Comparison of ENCODE assay signal across 12 cellular contexts in the genomic region with DNA sequence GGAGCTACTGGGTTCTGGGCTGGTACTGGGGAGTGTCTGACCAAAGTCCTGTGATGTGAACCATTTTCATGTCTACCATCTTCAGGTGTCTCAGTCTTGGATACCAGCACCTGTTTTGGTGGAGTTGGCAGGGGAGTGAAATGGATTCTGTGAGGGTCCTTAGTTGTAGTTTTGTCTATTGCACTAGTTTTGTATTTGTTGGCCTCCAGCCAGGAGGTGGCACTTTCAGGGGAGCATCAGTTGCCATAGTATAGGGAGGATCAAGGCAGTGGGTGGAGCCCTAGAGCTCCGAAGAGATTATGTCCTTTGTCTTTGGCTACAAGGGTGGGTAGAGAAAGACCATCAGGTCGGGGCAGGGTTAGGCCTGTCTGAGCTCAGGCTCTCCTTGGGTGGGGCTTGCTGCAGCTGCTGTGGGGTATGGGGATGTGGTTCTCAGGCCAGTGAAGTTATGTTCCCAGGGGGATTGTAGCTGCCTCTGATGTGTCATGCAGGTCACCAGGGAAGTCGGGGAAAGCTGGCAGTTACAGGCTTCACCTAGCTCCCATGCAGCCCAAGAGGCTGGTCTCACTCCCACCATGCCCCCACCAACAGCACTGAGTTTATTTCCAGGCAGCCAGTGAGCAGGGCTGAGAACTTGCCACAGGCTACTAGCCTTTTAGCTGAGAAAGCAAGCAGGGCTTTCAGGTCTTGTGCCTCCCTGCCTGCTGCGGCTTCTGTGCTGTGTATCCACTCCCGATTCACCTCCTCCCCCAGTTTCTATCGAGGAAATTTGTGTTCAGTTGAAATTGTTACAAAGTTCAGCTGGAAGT.
DNase-seq lines count a peak whose midpoint lies in the region; ATAC-seq, FAIRE-seq and TF ChIP-seq lines count a peak whose summit lies in the region.
"Had no signal": no experiment of that assay in that cellular context is flagged by ENCODE, and none has a peak within 500 bp of the region (broad histone marks: within the 10 kb centered on the region; RNA-seq: fewer than 3 reads in every experiment).

No MANE protein-coding gene starts in this region.

- SMC1A ChIA-PET in GM12878 (lab: Charles Lee; ENCODE audit: uncharacterized antibody, unreplicated experiment), result interaction anchor here (0.6 to 6.8 kb wide), 40 partner anchors 10 to 1101 kb away, joined by 3 to 72 read pairs (median 6); a partner anchor contains a TSS

- H3K4me3 ChIP-seq in GM12878, result peak overlapping the region; percentile 44; the same call in 1 of the 2 replicates

- H3K4me3 Mint-ChIP-seq in Calu3 (ENCODE audit: low read depth, unreplicated experiment) (no peak overlapping the region), type B pancreatic cell (no peak overlapping the region)

- peak overlapping the region; percentile 51 for H2AFZ ChIP-seq in GM12878 (ENCODE audit: control insufficient read depth, low read depth, low read length)

- TF ChIP-seq RAD21 in GM12878 (IDR thresholded peaks at IDR 0.05; ENCODE audit: insufficient read depth, low read depth, low read length), result no peak

- peaks cover 6% of the 10 kb centered on the region for H3K9me3 Mint-ChIP-seq in Calu3 (ENCODE audit: low read depth, unreplicated experiment)
- no peaks in the 10 kb centered on the region for H3K9me3 Mint-ChIP-seq in type B pancreatic cell

- intact Hi-C loops in Calu3 (cut with micrococcal nuclease; ENCODE audit: unreplicated experiment), result no loop called here
- intact Hi-C loops in GM12878 (cut with micrococcal nuclease; ENCODE audit: unreplicated experiment), result loop anchor here (1.0 to 5.0 kb wide), 2 partner anchors 35 to 70 kb away; no protein-coding TSS in a partner anchor
- intact Hi-C loops in cardiac septum (cut with DNase I), result no loop called here

- no peaks in the 10 kb centered on the region for H3K27me3 ChIP-seq in GM12878 (replicated peaks in 1 of 2; ENCODE audit: control insufficient read depth in 2 of 2, insufficient read depth in 2 of 2, low read length in 1 of 2)

- RAD21 ChIA-PET in GM12878 (lab: Charles Lee; ENCODE audit: unreplicated experiment), result interaction anchor here (0.6 to 5.3 kb wide), 33 partner anchors 10 to 1103 kb away, joined by 3 to 44 read pairs (median 6); no protein-coding TSS in a partner anchor

- no peaks in the 10 kb centered on the region for H4K20me1 ChIP-seq in GM12878 (ENCODE audit: control insufficient read depth, insufficient read depth)

- peak; percentile 37 for ATAC-seq in GM19455 (IDR thresholded peaks at IDR 0.05; ENCODE audit: unreplicated experiment)
- peak; percentile 60 for ATAC-seq in HG03342 (IDR thresholded peaks at IDR 0.05; ENCODE audit: unreplicated experiment)
- peak; percentile 73 for ATAC-seq in GM12878
- no peak for ATAC-seq in omental fat pad (ENCODE audit: low FRiP score)

- H3K27ac ChIP-seq in GM12878 (ENCODE audit: control insufficient read depth, insufficient read depth), result peak overlapping the region; percentile 91

- peaks cover 7% of the 10 kb centered on the region for H3K9me3 ChIP-seq in GM12878 (replicated peaks; ENCODE audit: control insufficient read depth, insufficient read depth, low read length)

- BruUV-seq in Calu3 (replicated peaks; lab: Mats Ljungman, UMichigan), result no TSS peak
- BruUV-seq in GM12878 (replicated peaks; lab: Mats Ljungman, UMichigan), result TSS peak; percentile 94

- TF ChIP-seq CTCF in Calu3 (IDR thresholded peaks at IDR 0.05; ENCODE audit: unreplicated experiment) (no peak), GM12878 (IDR thresholded peaks at IDR 0.05 in 2 of 3, conservative IDR thresholded peaks at IDR 0.05 in 1 of 3; ENCODE audit: control insufficient read depth in 2 of 3, extremely low read depth in 1 of 3, insufficient read depth in 1 of 3, low read depth in 3 of 3, low read length in 3 of 3) (no peak), type B pancreatic cell (conservative IDR thresholded peaks at IDR 0.05) (no peak), omental fat pad (IDR thresholded peaks at IDR 0.05) (no peak)

- H3K9ac ChIP-seq in GM12878 (ENCODE audit: control insufficient read depth, insufficient read depth, low read length), result peak overlapping the region; percentile 45

- peaks cover 32% of the 10 kb centered on the region for H3K4me1 ChIP-seq in GM12878 (ENCODE audit: control insufficient read depth, insufficient read depth, low read length)

- WGBS in GM12878 (ENCODE audit: insufficient coverage, insufficient replicate concordance, low lambda C conversion rate, missing lambda C conversion rate), result 0% methylated on average over 6 of the region's 6 CpGs

- no peaks in the 10 kb centered on the region for H3K79me2 ChIP-seq in GM12878 (ENCODE audit: control insufficient read depth, insufficient read depth, low read length)

- TF ChIP-seq EP300 in GM12878 (IDR thresholded peaks at IDR 0.05; ENCODE audit: borderline replicate concordance in 1 of 2, control insufficient read depth in 1 of 2, low read depth in 2 of 2, low read length in 2 of 2), result peak; percentile 50 to 54; a peak in 2 of 4 replicates

- FAIRE-seq in GM12878 (lab: Jason Lieb, UNC), result no peak
- FAIRE-seq: G401.6, islet of Langerhans had no signal

- no peaks in the 10 kb centered on the region for H3K36me3 ChIP-seq in GM12878 (ENCODE audit: control insufficient read depth in 2 of 2, insufficient read depth in 2 of 2, low read length in 1 of 2)

- H3K4me1 Mint-ChIP-seq in Calu3 (ENCODE audit: low read depth, unreplicated experiment) (peaks cover 19% of the 10 kb centered on the region), type B pancreatic cell (ENCODE audit: unreplicated experiment) (no peaks in the 10 kb centered on the region)

- peak overlapping the region; percentile 74 for H3K4me2 ChIP-seq in GM12878 (ENCODE audit: control insufficient read depth, insufficient read depth)

- in situ Hi-C loops in GM12878 (cut with MboI), result no loop called here

- CTCF ChIA-PET in Calu3 (lab: Charles Lee), result interaction anchor here (1.1 kb wide), 1 partner anchor 28 kb away, joined by 3 read pairs; no protein-coding TSS in a partner anchor
- CTCF ChIA-PET in GM12878 (lab: Yijun Ruan, JAX), result interaction anchor here (0.7 to 4.0 kb wide), 22 partner anchors 9 to 1188 kb away, joined by 3 to 26 read pairs (median 4); a partner anchor contains a TSS

- TF ChIP-seq POLR2A in GM12878 (IDR thresholded peaks at IDR 0.05; ENCODE audit: low read depth, low read length), result no peak

- H3K27me3 Mint-ChIP-seq in Calu3 (ENCODE audit: unreplicated experiment) (no peaks in the 10 kb centered on the region), type B pancreatic cell (peaks cover 4% of the 10 kb centered on the region)

- DNase-seq in Calu3, result no peak
- peak; percentile 90 for DNase-seq in GM12878 (ENCODE audit: low read depth, low spot score)
- DNase-seq in NCI-H2196 (lab: John Stamatoyannopoulos, UW; ENCODE audit: unreplicated experiment), result no peak
- DNase-seq in type B pancreatic cell (ENCODE audit: extremely low spot score, unreplicated experiment), result no peak
- no peak for DNase-seq in cardiac septum (ENCODE audit: low spot score)
- no peak for DNase-seq in omental fat pad (ENCODE audit: low spot score)
- DNase-seq: anterior cingulate cortex; stimulated activated CD4-positive, alpha-beta T cell treated with anti-CD3 and anti-CD28 coated beads, Interleukin-4, amount 100 ng/mL, for 4 hours had no signal

- H3K27ac Mint-ChIP-seq in Calu3 (ENCODE audit: unreplicated experiment) (peak overlapping the region; percentile 81), type B pancreatic cell (no peak overlapping the region)

- H3K36me3 Mint-ChIP-seq in Calu3 (ENCODE audit: insufficient read depth, unreplicated experiment), result no peaks in the 10 kb centered on the region
- H3K36me3 Mint-ChIP-seq in type B pancreatic cell, result no peaks in the 10 kb centered on the region

- POLR2A ChIA-PET in GM12878 (lab: Charles Lee), result interaction anchor here (0.7 to 2.2 kb wide), 8 partner anchors 11 to 289 kb away, joined by 3 to 7 read pairs (median 3); a partner anchor contains a TSS

TF ChIP-seq in GM12878, 131 proteins besides CTCF, POLR2A, EP300 and RAD21 (continues in another document):
- 0 out of 2 replicates have a peak, but pooled peaks have one; percentile 28 for TF ChIP-seq TCF3 (IDR thresholded peaks at IDR 0.05; ENCODE audit: borderline replicate concordance, insufficient read depth, low read depth, low read length)
- TF ChIP-seq, protein P1, sequence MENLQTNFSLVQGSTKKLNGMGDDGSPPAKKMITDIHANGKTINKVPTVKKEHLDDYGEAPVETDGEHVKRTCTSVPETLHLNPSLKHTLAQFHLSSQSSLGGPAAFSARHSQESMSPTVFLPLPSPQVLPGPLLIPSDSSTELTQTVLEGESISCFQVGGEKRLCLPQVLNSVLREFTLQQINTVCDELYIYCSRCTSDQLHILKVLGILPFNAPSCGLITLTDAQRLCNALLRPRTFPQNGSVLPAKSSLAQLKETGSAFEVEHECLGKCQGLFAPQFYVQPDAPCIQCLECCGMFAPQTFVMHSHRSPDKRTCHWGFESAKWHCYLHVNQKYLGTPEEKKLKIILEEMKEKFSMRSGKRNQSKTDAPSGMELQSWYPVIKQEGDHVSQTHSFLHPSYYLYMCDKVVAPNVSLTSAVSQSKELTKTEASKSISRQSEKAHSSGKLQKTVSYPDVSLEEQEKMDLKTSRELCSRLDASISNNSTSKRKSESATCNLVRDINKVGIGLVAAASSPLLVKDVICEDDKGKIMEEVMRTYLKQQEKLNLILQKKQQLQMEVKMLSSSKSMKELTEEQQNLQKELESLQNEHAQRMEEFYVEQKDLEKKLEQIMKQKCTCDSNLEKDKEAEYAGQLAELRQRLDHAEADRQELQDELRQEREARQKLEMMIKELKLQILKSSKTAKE (IDR thresholded peaks at IDR 0.05; ENCODE audit: low read depth, poor library complexity, severe bottlenecking), result peak; percentile 55
- no peak for TF ChIP-seq CHD2 (IDR thresholded peaks at IDR 0.05; ENCODE audit: borderline replicate concordance, low read depth, low read length)
- no peak for TF ChIP-seq RELA (IDR thresholded peaks at IDR 0.05; ENCODE audit: borderline replicate concordance, partially characterized antibody)
- peak; percentile 55; the same call in 1 of the 2 replicates for TF ChIP-seq EED (IDR thresholded peaks at IDR 0.05; ENCODE audit: low read depth)
- no peak for TF ChIP-seq ZNF217 (IDR thresholded peaks at IDR 0.05)
- peak; percentile 82; the same call in 1 of the 2 replicates for TF ChIP-seq RB1 (IDR thresholded peaks at IDR 0.05; ENCODE audit: borderline replicate concordance)
- no peak for TF ChIP-seq SREBF1 (IDR thresholded peaks at IDR 0.05; ENCODE audit: low read length)
- peak; percentile 27; the same call in 1 of the 2 replicates for TF ChIP-seq ZBED1 (IDR thresholded peaks at IDR 0.05; ENCODE audit: borderline replicate concordance)
- TF ChIP-seq HDAC6 (IDR thresholded peaks at IDR 0.05; ENCODE audit: unreplicated experiment), result no peak
- no peak for TF ChIP-seq SREBF2 (IDR thresholded peaks at IDR 0.05; ENCODE audit: low read length)
- peak; percentile 100 for TF ChIP-seq MEF2B (IDR thresholded peaks at IDR 0.05; ENCODE audit: partially characterized antibody, poor library complexity, severe bottlenecking)
- TF ChIP-seq CREB1 (IDR thresholded peaks at IDR 0.05; ENCODE audit: low read depth), result no peak
- no peak for TF ChIP-seq SUZ12 (IDR thresholded peaks at IDR 0.05; ENCODE audit: unreplicated experiment)
- no peak for TF ChIP-seq NFYA (IDR thresholded peaks at IDR 0.05; ENCODE audit: borderline replicate concordance, low read depth, low read length)
